ENCODE assay signal across 1 cellular context in the genomic region with DNA sequence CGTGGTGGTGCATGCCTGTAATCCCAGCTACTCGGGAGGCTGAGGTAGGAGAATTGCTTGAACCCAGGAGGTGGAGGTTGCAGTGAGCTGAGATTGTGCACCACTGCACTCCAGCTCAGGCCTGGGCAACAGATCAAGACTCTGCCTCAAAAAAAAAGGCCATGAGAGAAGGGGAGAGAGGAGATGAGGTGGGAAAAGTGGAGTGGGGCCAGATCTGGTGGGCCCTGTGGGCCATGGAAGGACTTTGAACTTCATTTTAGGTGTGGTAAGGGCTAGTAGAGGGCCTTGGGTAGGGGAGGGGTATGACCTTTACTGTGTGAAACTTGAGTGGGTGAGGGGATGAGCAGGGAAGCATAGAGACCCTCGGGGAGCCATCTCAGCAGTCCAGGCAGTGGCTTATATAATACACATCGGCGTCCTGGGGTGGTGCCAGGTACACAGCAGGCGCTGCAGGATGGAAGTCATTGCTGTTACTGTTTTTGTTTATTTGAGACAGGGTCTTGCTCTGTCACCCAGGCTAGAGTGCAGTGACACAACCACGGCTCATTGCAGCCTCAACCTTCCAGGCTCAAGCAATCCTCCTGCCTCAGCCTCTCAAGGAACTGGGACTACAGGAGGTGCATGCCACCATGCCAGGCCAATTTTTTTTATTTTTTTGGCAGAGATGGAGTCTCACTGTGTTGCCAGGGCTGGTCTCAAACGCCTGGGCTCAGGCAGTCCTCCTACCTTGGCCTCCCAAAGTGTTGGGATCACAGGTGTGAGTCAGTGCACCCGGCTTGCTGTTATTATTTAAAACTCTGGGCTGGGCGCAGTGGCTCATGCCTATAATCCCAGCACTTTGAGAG. TPM values are rescaled to one million over a fixed set of nuclear protein-coding genes. Genes with fewer than 3 reads are reported as not detected.
"Had no signal": no experiment of that assay in that cellular context is flagged by ENCODE, and none has a peak within 500 bp of the region (broad histone marks: within the 10 kb centered on the region; RNA-seq: fewer than 3 reads in every experiment).

No MANE protein-coding gene starts in this region.

RNA-seq across cellular contexts. Expression of gene RNU1-2, which starts 20.5 kb away (rescaled TPM):
- polyA plus RNA-seq: esophagus had no signal
